ENCODE assay signal across 27 cellular contexts in the genomic region with DNA sequence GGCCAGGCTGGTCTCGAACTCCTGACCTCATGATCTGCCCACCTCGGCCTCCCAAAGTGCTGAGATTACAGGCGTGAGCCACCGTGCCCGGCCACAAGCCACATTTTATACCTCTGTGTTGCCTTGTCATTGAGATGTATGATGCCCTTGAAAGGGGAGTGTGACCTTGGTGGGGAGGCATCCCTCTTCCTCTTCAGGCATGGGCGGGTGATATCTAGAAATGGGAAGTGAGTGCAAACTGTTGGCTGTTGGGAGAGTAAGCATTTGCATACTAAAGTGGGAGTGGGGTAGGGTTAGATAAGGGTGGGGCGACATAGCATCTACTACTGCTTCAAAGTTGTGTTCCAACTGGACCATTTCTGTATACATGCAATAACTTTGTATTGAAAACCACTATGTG.
"Had no signal": no experiment of that assay in that cellular context is flagged by ENCODE, and none has a peak within 500 bp of the region (broad histone marks: within the 10 kb centered on the region; RNA-seq: fewer than 3 reads in every experiment).

No MANE protein-coding gene starts in this region.

- H2AFZ ChIP-seq: hepatocyte had no signal

- H3K4me1 ChIP-seq: foreskin keratinocyte, gastroesophageal sphincter, prostate gland, right atrium auricular region, stomach, thyroid gland, vagina had no signal

- H3K9me3 ChIP-seq: esophagus muscularis mucosa, gastroesophageal sphincter, mucosa of descending colon, prostate gland, right atrium auricular region, thyroid gland, vagina had no signal

- H3K4me3 ChIP-seq: esophagus muscularis mucosa, gastroesophageal sphincter, heart left ventricle, hepatocyte, mucosa of descending colon, prostate gland, right atrium auricular region, smooth muscle cell, stomach, thyroid gland, vagina had no signal

- H3K27me3 ChIP-seq: esophagus muscularis mucosa, foreskin keratinocyte, gastroesophageal sphincter, heart left ventricle, hepatocyte, right atrium auricular region, stomach, thyroid gland, vagina had no signal

- H3K36me3 ChIP-seq: prostate gland had no signal

- DNase-seq: dermis blood vessel endothelial cell; effector memory CD4-positive, alpha-beta T cell; foreskin keratinocyte; heart left ventricle; kidney; mesenchymal stem cell; mucosa of descending colon; naive B cell; nucleus accumbens; stimulated activated CD4-positive, alpha-beta T cell treated with anti-CD3 and anti-CD28 coated beads, Interleukin-12 subunit alpha, Interleukin-12 subunit beta, amount 100 ng/mL, for 4 hours; stimulated activated CD4-positive, alpha-beta T cell treated with anti-CD3 and anti-CD28 coated beads, Interleukin-1b, Interleukin-23, amount 100 ng/mL, for 48 hours; stimulated activated CD4-positive, alpha-beta T cell treated with anti-CD3 and anti-CD28 coated beads, Interleukin-4, amount 100 ng/mL, for 1 hour; stimulated activated naive CD4-positive, alpha-beta T cell treated with Interleukin-2 at 50 U/mL for 16 hours; stomach; thyroid gland; trophoblast cell had no signal

- ATAC-seq: foreskin keratinocyte; gastroesophageal sphincter; left lobe of liver; mucosa of descending colon; natural killer cell treated with Interleukin-12 subunit alpha and Interleukin-12 subunit beta and Interleukin-15 and Interleukin-18, amount 100 ng/mL, for 72 hours; sciatic nerve; stimulated activated effector memory CD8-positive, alpha-beta T cell treated with anti-CD3 and anti-CD28 coated beads, Interleukin-12 subunit alpha, Interleukin-12 subunit beta, amount 100 ng/mL, for 72 hours had no signal

- H3K4me2 ChIP-seq: hepatocyte, smooth muscle cell had no signal

- H3K27ac ChIP-seq: esophagus muscularis mucosa, foreskin keratinocyte, gastroesophageal sphincter, heart left ventricle, hepatocyte, prostate gland, right atrium auricular region, stomach, thyroid gland, vagina had no signal
